Comparison of ENCODE assay signal across 28 cellular contexts in the genomic region with DNA sequence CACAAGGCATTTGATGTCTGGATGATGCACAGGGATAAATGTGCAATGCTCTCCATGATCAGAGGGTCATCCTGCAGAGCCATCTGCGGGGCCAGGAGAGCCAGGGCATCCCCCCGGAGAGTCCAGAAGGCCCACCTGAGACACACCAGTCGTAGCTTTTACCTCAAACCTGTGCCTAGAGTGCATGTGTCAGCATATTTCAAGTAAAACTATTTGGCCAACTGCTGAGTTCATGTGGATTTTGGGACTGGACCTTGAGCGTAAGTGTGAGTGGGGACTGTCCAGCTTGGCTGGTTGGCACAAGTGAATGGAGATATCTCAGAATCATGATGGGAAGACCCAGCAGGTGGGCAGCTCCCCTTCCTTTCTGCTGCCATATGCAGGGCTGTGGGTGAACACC.
"Had no signal": no experiment of that assay in that cellular context is flagged by ENCODE, and none has a peak within 500 bp of the region (broad histone marks: within the 10 kb centered on the region; RNA-seq: fewer than 3 reads in every experiment).

No MANE protein-coding gene starts in this region.

- H3K4me3 ChIP-seq: ovary, psoas muscle, skin epidermis, smooth muscle cell, spleen, stomach, thoracic aorta, thyroid gland, tibial nerve, upper lobe of left lung, vagina had no signal

- H3K4me2 ChIP-seq: smooth muscle cell had no signal

- ATAC-seq: naive thymus-derived CD8-positive, alpha-beta T cell; natural killer cell treated with Interleukin-12 subunit alpha and Interleukin-12 subunit beta and Interleukin-15 and Interleukin-18, amount 100 ng/mL, for 72 hours; psoas muscle; right cardiac atrium; sciatic nerve; stimulated activated naive B cell treated with anti-CD40 and anti-IgM and Interleukin-4, amounts not matched to agents 10 μg/mL and 1 μg/mL and 100 μg/mL, for 72 hours had no signal

- H3K27ac ChIP-seq: ovary, parathyroid adenoma, psoas muscle, skin epidermis, spleen, stomach, thoracic aorta, thyroid gland, tibial nerve, upper lobe of left lung, vagina had no signal

- H3K79me2 ChIP-seq: parathyroid adenoma had no signal

- H3K9ac ChIP-seq: parathyroid adenoma had no signal

- DNase-seq: naive thymus-derived CD8-positive, alpha-beta T cell; nephron progenitor cell; occipital lobe; ovary; posterior cingulate gyrus; psoas muscle; right cardiac atrium; spleen; stimulated activated CD4-positive, alpha-beta T cell treated with anti-CD3 and anti-CD28 coated beads, Interleukin-12 subunit alpha, Interleukin-12 subunit beta, amount 100 ng/mL, for 4 hours; stimulated activated CD4-positive, alpha-beta T cell treated with anti-CD3 and anti-CD28 coated beads, Interleukin-1b, Interleukin-23, amount 100 ng/mL, for 48 hours; stimulated activated CD4-positive, alpha-beta T cell treated with anti-CD3 and anti-CD28 coated beads, Interleukin-4, amount 100 ng/mL, for 1 hour; stimulated activated CD4-positive, alpha-beta T cell treated with anti-CD3 and anti-CD28 coated beads, Interleukin-4, amount 100 ng/mL, for 4 hours; stimulated activated CD8-positive, alpha-beta memory T cell treated with anti-CD3 and anti-CD28 coated beads, Interleukin-4, amount 100 ng/mL, for 48 hours; stimulated activated naive B cell treated with anti-CD40 and anti-IgM and Interleukin-4, amounts not matched to agents 10 μg/mL and 1 μg/mL and 100 μg/mL, for 72 hours; stimulated activated naive CD4-positive, alpha-beta T cell treated with Interleukin-2 at 50 U/mL for 16 hours; stomach; thyroid gland; trophoblast cell; upper lobe of left lung had no signal

- FAIRE-seq: urothelium cell line had no signal

- H3K36me3 ChIP-seq: ovary, spleen, stomach, thoracic aorta, thyroid gland, tibial nerve, upper lobe of left lung, vagina had no signal

- H3K27me3 ChIP-seq: ovary, stomach, thyroid gland, tibial nerve, upper lobe of left lung, vagina had no signal

- H3K9me3 ChIP-seq: ovary, psoas muscle, spleen, stomach, thoracic aorta, thyroid gland, tibial nerve, upper lobe of left lung, vagina had no signal

- H2AFZ ChIP-seq: parathyroid adenoma had no signal

- H3K4me1 ChIP-seq: parathyroid adenoma, psoas muscle, spleen, stomach, thyroid gland, tibial nerve, upper lobe of left lung, vagina had no signal
